11 cellular contexts compared by ENCODE assay signal in the genomic region with DNA sequence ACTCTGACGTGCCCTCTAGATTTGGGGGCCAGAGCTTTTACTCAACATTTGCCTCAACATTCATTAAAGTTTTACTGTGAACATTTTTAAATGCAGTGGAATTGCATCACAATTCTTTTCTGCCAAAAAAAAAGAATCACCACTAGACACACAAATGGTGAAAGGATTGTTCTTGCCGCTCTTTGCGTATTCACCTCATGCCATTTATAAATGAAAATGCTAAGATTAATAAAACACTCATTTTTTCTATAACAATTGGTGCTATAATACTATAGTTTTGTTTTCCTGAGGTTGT. TPM values are rescaled to one million over a fixed set of nuclear protein-coding genes. Genes with fewer than 3 reads are reported as not detected.
DNase-seq lines count a peak whose midpoint lies in the region; ATAC-seq and TF ChIP-seq lines count a peak whose summit lies in the region.
"Had no signal": no experiment of that assay in that cellular context is flagged by ENCODE, and none has a peak within 500 bp of the region (broad histone marks: within the 10 kb centered on the region; RNA-seq: fewer than 3 reads in every experiment).

No MANE protein-coding gene starts in this region.

- H3K9me3 Mint-ChIP-seq in mesothelial cell of epicardium, result no peaks in the 10 kb centered on the region

- POLR2A ChIA-PET in IMR-90 (lab: Charles Lee; ENCODE audit: unreplicated experiment), result interaction anchor here (0.6 kb wide), 1 partner anchor 30 kb away, joined by 4 read pairs; no protein-coding TSS in a partner anchor

- no peaks in the 10 kb centered on the region for H3K9me1 ChIP-seq in IMR-90 (ENCODE audit: insufficient read depth, low read length)

- H3K4me3 ChIP-seq in IMR-90 (ENCODE audit: insufficient read depth, low read depth, low read length), result peak overlapping the region; percentile 52
- H3K4me3 ChIP-seq in coronary artery, result peak overlapping the region; percentile 69
- no peak overlapping the region for H3K4me3 ChIP-seq in trophoblast cell (ENCODE audit: low read depth, low read length)
- H3K4me3 ChIP-seq: cardiac muscle cell had no signal

- H4K91ac ChIP-seq in IMR-90 (ENCODE audit: insufficient read depth, low read depth, low read length) (no peak overlapping the region), trophoblast cell (ENCODE audit: low read depth, low read length) (no peak overlapping the region)

- no peaks in the 10 kb centered on the region for H4K20me1 ChIP-seq in IMR-90 (ENCODE audit: insufficient read depth, low read length)

- H3K4me1 ChIP-seq in IMR-90 (ENCODE audit: control insufficient read depth, insufficient read depth, low read length), result peaks cover 2% of the 10 kb centered on the region
- peaks cover 2 to 6% of the 10 kb centered on the region in 2 experiments for H3K4me1 ChIP-seq in trophoblast cell (ENCODE audit: control insufficient read depth in 1 of 2, insufficient read depth in 2 of 2, low read length in 2 of 2)

- H2BK20ac ChIP-seq in IMR-90 (ENCODE audit: low read depth, low read length), result no peak overlapping the region

- no peak overlapping the region for H2AK9ac ChIP-seq in IMR-90 (replicated peaks; ENCODE audit: low read depth, low read length, poor library complexity)

- peak overlapping the region; percentile 85 for H3K4me2 ChIP-seq in IMR-90 (ENCODE audit: low read depth, low read length)
- H3K4me2 ChIP-seq in trophoblast cell (ENCODE audit: low read length), result no peak overlapping the region

- TF ChIP-seq RAD21 in IMR-90 (IDR thresholded peaks at IDR 0.05; ENCODE audit: low read length), result no peak

- no peak overlapping the region for H3K4me3 Mint-ChIP-seq in mesothelial cell of epicardium

- peak overlapping the region; percentile 48 to 93; a peak in 2 of 4 replicates for H4K8ac ChIP-seq in IMR-90 (ENCODE audit: low read depth in 2 of 2, low read length in 2 of 2)
- H4K8ac ChIP-seq in trophoblast cell (ENCODE audit: low read depth, low read length), result no peak overlapping the region

- WGBS in IMR-90 (ENCODE audit: extremely low coverage in 2 of 2, insufficient read length in 1 of 2), 2 experiments, result no CpG with 5 or more reads among the region's 3 CpGs
- no CpG with 5 or more reads among the region's 3 CpGs for WGBS in trophoblast cell (ENCODE audit: extremely low coverage, insufficient coverage, insufficient read length)

- peak overlapping the region; percentile 90; the same call in 1 of the 2 replicates for H3K18ac ChIP-seq in IMR-90 (ENCODE audit: low read depth, low read length)
- no peak overlapping the region for H3K18ac ChIP-seq in trophoblast cell (ENCODE audit: low read length)

- TF ChIP-seq POLR2A in IMR-90 (IDR thresholded peaks at IDR 0.05; ENCODE audit: low read depth, low read length), result no peak

- intact Hi-C loops in IMR-90 (cut with micrococcal nuclease) (no loop called here), left colon (cut with DNase I, micrococcal nuclease) (no loop called here)

- H3K14ac ChIP-seq in IMR-90 (replicated peaks; ENCODE audit: low read depth, low read length), result peak overlapping the region; percentile 95
- no peak overlapping the region for H3K14ac ChIP-seq in trophoblast cell (ENCODE audit: low read length)

- CTCF ChIA-PET in IMR-90 (lab: Yijun Ruan, JAX), result no interaction called here

- H3K27ac ChIP-seq in IMR-90 (ENCODE audit: insufficient read depth, low read length) (peak overlapping the region; percentile 90; the same call in 1 of the 2 replicates), coronary artery (peak overlapping the region; percentile 84), temporal lobe (ENCODE audit: low read depth, low read length) (peak overlapping the region; percentile 51), trophoblast cell (ENCODE audit: low read depth, low read length) (no peak overlapping the region)
- H3K27ac ChIP-seq: cardiac muscle cell, foreskin keratinocyte had no signal

- H3K36me3 Mint-ChIP-seq in mesothelial cell of epicardium, result no peaks in the 10 kb centered on the region

- H3K9ac ChIP-seq in IMR-90 (ENCODE audit: low read depth, low read length) (peak overlapping the region; percentile 84), trophoblast cell (ENCODE audit: low read length) (no peak overlapping the region)

- TF ChIP-seq CTCF in IMR-90 (conservative IDR thresholded peaks at IDR 0.05; ENCODE audit: low read depth, low read length) (no peak), coronary artery (IDR thresholded peaks at IDR 0.05) (no peak), mesothelial cell of epicardium (IDR thresholded peaks at IDR 0.05; ENCODE audit: unreplicated experiment) (no peak)

- no peaks in the 10 kb centered on the region for H3K79me1 ChIP-seq in IMR-90 (ENCODE audit: low read depth in 1 of 2, low read length in 2 of 2)
- H3K79me1 ChIP-seq in trophoblast cell (ENCODE audit: low read length), result peaks cover 6% of the 10 kb centered on the region

- H2BK120ac ChIP-seq in IMR-90 (ENCODE audit: low read depth, low read length) (peak overlapping the region; percentile 93; the same call in 1 of the 2 replicates), trophoblast cell (ENCODE audit: insufficient read depth, low read length, poor library complexity) (no peak overlapping the region)

- no peak overlapping the region for H2AK5ac ChIP-seq in IMR-90 (ENCODE audit: low read depth, low read length)
- no peak overlapping the region for H2AK5ac ChIP-seq in trophoblast cell (ENCODE audit: low read length)

- H2BK5ac ChIP-seq in IMR-90 (ENCODE audit: low read depth, low read length, poor library complexity, severe bottlenecking), result peak overlapping the region; percentile 76
- no peak overlapping the region for H2BK5ac ChIP-seq in trophoblast cell (ENCODE audit: low read depth, low read length, poor library complexity)

- H3K4me1 Mint-ChIP-seq in mesothelial cell of epicardium, result peaks cover 5% of the 10 kb centered on the region

- H2AFZ ChIP-seq in IMR-90 (replicated peaks; ENCODE audit: low read length, poor library complexity) (peak overlapping the region; percentile 90), trophoblast cell (ENCODE audit: insufficient read depth, low read length, poor library complexity) (no peak overlapping the region)

- no peak for ATAC-seq in IMR-90 (ENCODE audit: low read depth)
- no peak for ATAC-seq in left colon
- ATAC-seq: foreskin keratinocyte had no signal

- H3K27me3 ChIP-seq in IMR-90 (ENCODE audit: control insufficient read depth, insufficient read depth, low read length) (no peaks in the 10 kb centered on the region), trophoblast cell (ENCODE audit: insufficient read depth, low read length) (no peaks in the 10 kb centered on the region)
- H3K27me3 ChIP-seq: cardiac muscle cell, foreskin keratinocyte had no signal

- no peaks in the 10 kb centered on the region for H3K79me2 ChIP-seq in trophoblast cell (ENCODE audit: control insufficient read depth, insufficient read depth, low read length, poor library complexity)

- no peak overlapping the region for H4K12ac ChIP-seq in trophoblast cell (ENCODE audit: low read depth, low read length)

- in situ Hi-C loops in IMR-90 (cut with MboI; ENCODE audit: low sequenced_read_pairs), result no loop called here

- H3K27ac Mint-ChIP-seq in mesothelial cell of epicardium, result peak overlapping the region; percentile 21

- dilution Hi-C loops in IMR-90 (cut with HindIII; ENCODE audit: low sequenced_read_pairs, unreplicated experiment), result no loop called here

- H4K5ac ChIP-seq in IMR-90 (ENCODE audit: low read depth, low read length), result peak overlapping the region; percentile 66

- no peak overlapping the region for H2BK12ac ChIP-seq in trophoblast cell (ENCODE audit: low read length)

- no peak overlapping the region for H2BK15ac ChIP-seq in IMR-90 (ENCODE audit: low read depth, low read length)

- H3K23ac ChIP-seq in IMR-90 (ENCODE audit: low read depth, low read length), result peak overlapping the region; percentile 96; the same call in 1 of the 2 replicates
- no peak overlapping the region for H3K23ac ChIP-seq in trophoblast cell (ENCODE audit: low read length)

- no peak overlapping the region; the same call in 1 of the 2 replicates for H3K4ac ChIP-seq in IMR-90 (ENCODE audit: low read depth, low read length)
- no peak overlapping the region for H3K4ac ChIP-seq in trophoblast cell (ENCODE audit: low read depth, low read length)

- H3K27me3 Mint-ChIP-seq in mesothelial cell of epicardium (ENCODE audit: low read depth), result no peaks in the 10 kb centered on the region

- no peak for DNase-seq in IMR-90
- DNase-seq in coronary artery (ENCODE audit: low spot score), result no peak
- DNase-seq in mesothelial cell of epicardium (ENCODE audit: low spot score in 2 of 2, unreplicated experiment in 2 of 2), result no peak
- DNase-seq in UCSD-AML1 (lab: John Stamatoyannopoulos, UW; ENCODE audit: unreplicated experiment), result no peak
- no peak for DNase-seq in left colon
- DNase-seq in NCI-H1092 treated with DMSO at 0.1 percent for 48 hours (lab: John Stamatoyannopoulos, UW), result no peak
- no peak for DNase-seq in trophoblast cell
- DNase-seq: foreskin keratinocyte, MV-4-11 had no signal

- no TSS peak for BruUV-seq in IMR-90 (replicated peaks; lab: Mats Ljungman, UMichigan)

- peak overlapping the region; percentile 94; the same call in 1 of the 2 replicates for H3K56ac ChIP-seq in IMR-90 (ENCODE audit: extremely low read depth, insufficient read depth, low read length)

- no peaks in the 10 kb centered on the region for H3K36me3 ChIP-seq in IMR-90 (ENCODE audit: control insufficient read depth, insufficient read depth, low read length)
- H3K36me3 ChIP-seq in trophoblast cell (ENCODE audit: control insufficient read depth in 1 of 2, insufficient read depth in 2 of 2, low read length in 2 of 2), result no peaks in the 10 kb centered on the region
- H3K36me3 ChIP-seq: cardiac muscle cell had no signal

- H3K9me3 ChIP-seq in IMR-90 (ENCODE audit: control insufficient read depth, insufficient read depth, low read length), result no peaks in the 10 kb centered on the region
- no peaks in the 10 kb centered on the region for H3K9me3 ChIP-seq in trophoblast cell (ENCODE audit: insufficient read depth, low read depth, low read length)

TF ChIP-seq in IMR-90, 13 proteins besides CTCF, POLR2A, EP300 and RAD21 (continues in another document):
- TF ChIP-seq RFX5 (IDR thresholded peaks at IDR 0.05; ENCODE audit: low read depth, low read length) (no peak), CEBPB (IDR thresholded peaks at IDR 0.05; ENCODE audit: low read depth, low read length) (peak; percentile 65), MAFK (IDR thresholded peaks at IDR 0.05; ENCODE audit: low read depth, low read length) (no peak), MAZ (IDR thresholded peaks at IDR 0.05; ENCODE audit: borderline replicate concordance, low read depth, low read length) (no peak), FOS (IDR thresholded peaks at IDR 0.05; ENCODE audit: low read depth, low read length) (no peak), RCOR1 (IDR thresholded peaks at IDR 0.05; ENCODE audit: insufficient replicate concordance, low read length) (no peak)

RNA-seq across cellular contexts. Expression of gene RHOJ, which starts 1.0 kb away (rescaled TPM):
- total RNA-seq in IMR-90 (2012; rRNA removed) (7.8 and 9.5 TPM in 2 replicates), mesothelial cell of epicardium (12.3 to 15.7 TPM (median 15.2 TPM) in 3 replicates), temporal lobe (5.9 TPM), left colon (1 to 10 TPM; 4.8 to 5.1 TPM)
- 33.9 and 45.1 TPM in 2 replicates for polyA plus RNA-seq in IMR-90 (2012; rRNA removed)
- polyA plus RNA-seq in IMR-90 (2012; cell fraction: cytosol; rRNA removed), result 15.1 and 28.6 TPM in 2 replicates
- polyA plus RNA-seq in IMR-90 (2012; cell fraction: nucleus; rRNA removed; ENCODE audit: low replicate concordance), result 27.1 and 30.8 TPM in 2 replicates
- polyA plus RNA-seq in trophoblast cell (2013), result 0.21 TPM in 2 replicates
- polyA plus RNA-seq: cardiac muscle cell had no signal
